8 cellular contexts compared by ENCODE assay signal in genomic region chr16:35391328-35391727, GRCh38.
DNase-seq lines count a peak whose midpoint lies in the region; ATAC-seq and TF ChIP-seq lines count a peak whose summit lies in the region.

No MANE protein-coding gene starts in this region.

- no peak for ATAC-seq in activated CD8-positive, alpha-beta memory T cell treated with anti-CD3 and anti-CD28 coated beads, Interleukin-2, amount 10 ng/mL, durations not matched to agents 7 days and 5 days
- peak; percentile 70 for ATAC-seq in left lung
- no peak for ATAC-seq in GM18858 (IDR thresholded peaks at IDR 0.05; ENCODE audit: unreplicated experiment)
- no peak for ATAC-seq in HG03045 (IDR thresholded peaks at IDR 0.05; ENCODE audit: unreplicated experiment)

- DNase-seq in activated CD8-positive, alpha-beta memory T cell treated with anti-CD3 and anti-CD28 coated beads, Interleukin-2, amount 10 ng/mL, durations not matched to agents 7 days and 5 days = peak; percentile 41
- no peak for DNase-seq in activated CD8-positive, alpha-beta memory T cell treated with anti-CD3 and anti-CD28 coated beads for 24 hours
- peak; percentile 52 to 75 for DNase-seq in NCI-H1930 (lab: John Stamatoyannopoulos, UW)
- peak in 29 of 56 donors; percentile 1 to 71 (median 13) for DNase-seq in amygdala (lab: John Stamatoyannopoulos, UW)
- DNase-seq in left lung = no peak
- DNase-seq in NCI-H128 (lab: John Stamatoyannopoulos, UW; ENCODE audit: unreplicated experiment) = no peak

- H3K27ac ChIP-seq in left lung = no peak overlapping the region

- no peak overlapping the region for H3K27ac Mint-ChIP-seq in activated CD8-positive, alpha-beta memory T cell treated with anti-CD3 and anti-CD28 coated beads, Interleukin-2, amount 10 ng/mL, durations not matched to agents 7 days and 5 days

- peaks cover 0 to 9% of the 10 kb centered on the region in 2 donors for H3K9me3 ChIP-seq in left lung

- no peaks in the 10 kb centered on the region for H3K27me3 Mint-ChIP-seq in activated CD8-positive, alpha-beta memory T cell treated with anti-CD3 and anti-CD28 coated beads, Interleukin-2, amount 10 ng/mL, durations not matched to agents 7 days and 5 days

- no peak overlapping the region for H3K4me3 Mint-ChIP-seq in activated CD8-positive, alpha-beta memory T cell treated with anti-CD3 and anti-CD28 coated beads, Interleukin-2, amount 10 ng/mL, durations not matched to agents 7 days and 5 days

- intact Hi-C loops in left lung (cut with DNase I) = no loop called here

- H3K27me3 ChIP-seq in left lung = no peaks in the 10 kb centered on the region

- peak; percentile 15 to 50 for TF ChIP-seq CTCF in left lung (IDR thresholded peaks at IDR 0.05)

- no peaks in the 10 kb centered on the region for H3K36me3 Mint-ChIP-seq in activated CD8-positive, alpha-beta memory T cell treated with anti-CD3 and anti-CD28 coated beads, Interleukin-2, amount 10 ng/mL, durations not matched to agents 7 days and 5 days

- no peaks in the 10 kb centered on the region for H3K4me1 Mint-ChIP-seq in activated CD8-positive, alpha-beta memory T cell treated with anti-CD3 and anti-CD28 coated beads, Interleukin-2, amount 10 ng/mL, durations not matched to agents 7 days and 5 days

- CTCF ChIA-PET in activated CD8-positive, alpha-beta memory T cell treated with anti-CD3 and anti-CD28 coated beads, Interleukin-2, amount 10 ng/mL, durations not matched to agents 7 days and 5 days (lab: Charles Lee) = no interaction called here

- H3K4me3 ChIP-seq in left lung = no peak overlapping the region

- H3K9me3 Mint-ChIP-seq in activated CD8-positive, alpha-beta memory T cell treated with anti-CD3 and anti-CD28 coated beads, Interleukin-2, amount 10 ng/mL, durations not matched to agents 7 days and 5 days (ENCODE audit: low read depth) = peaks cover 6% of the 10 kb centered on the region

- no peaks in the 10 kb centered on the region for H3K36me3 ChIP-seq in left lung

- no peaks in the 10 kb centered on the region for H3K4me1 ChIP-seq in left lung

Comparison
In these comparisons a context has a peak if more than half of its experiments do, and no peak if none do; other contexts are left out.
1. DNase-seq: peak in activated CD8-positive, alpha-beta memory T cell treated with anti-CD3 and anti-CD28 coated beads, Interleukin-2, amount 10 ng/mL, durations not matched to agents 7 days and 5 days (single experiment), NCI-H1930 (2 of 2) and amygdala (29 of 56); none in activated CD8-positive, alpha-beta memory T cell treated with anti-CD3 and anti-CD28 coated beads for 24 hours (single experiment), left lung (0 of 2) and NCI-H128 (single experiment).